25 cellular contexts compared by ENCODE assay signal in genomic region chr15:27043770-27044169, GRCh38.
"Had no signal": no experiment of that assay in that cellular context is flagged by ENCODE, and none has a peak within 500 bp of the region (broad histone marks: within the 10 kb centered on the region; RNA-seq: fewer than 3 reads in every experiment).

No MANE protein-coding gene starts in this region.

- H3K4me3 ChIP-seq: coronary artery, esophagus squamous epithelium, heart right ventricle, mucosa of descending colon, smooth muscle cell, testis, tibial artery had no signal

- H3K4me1 ChIP-seq: esophagus squamous epithelium, heart right ventricle, parathyroid adenoma, testis, tibial artery had no signal

- FAIRE-seq: endothelial cell of umbilical vein, islet of Langerhans had no signal

- H3K27ac ChIP-seq: coronary artery, esophagus squamous epithelium, heart right ventricle, parathyroid adenoma, testis, tibial artery had no signal

- H3K9me3 ChIP-seq: esophagus squamous epithelium, heart right ventricle, testis, tibial artery had no signal

- H2AFZ ChIP-seq: parathyroid adenoma had no signal

- H3K9ac ChIP-seq: parathyroid adenoma had no signal

- H3K79me2 ChIP-seq: parathyroid adenoma had no signal

- H3K27me3 ChIP-seq: esophagus squamous epithelium, testis, tibial artery had no signal

- H3K4me2 ChIP-seq: smooth muscle cell had no signal

- ATAC-seq: heart right ventricle; mucosa of descending colon; natural killer cell treated with Interleukin-12 subunit alpha and Interleukin-12 subunit beta and Interleukin-15 and Interleukin-18, amount 100 ng/mL, for 72 hours; sciatic nerve; stimulated activated memory B cell treated with anti-CD40 and anti-IgM and Interleukin-4, amounts not matched to agents 10 μg/mL and 1 μg/mL and 100 μg/mL, for 72 hours; stimulated activated naive CD8-positive, alpha-beta T cell treated with anti-CD3 and anti-CD28 coated beads, Interleukin-15, Interleukin-2, amounts not matched to agents 100 U/mL and 50 U/mL, for 24 hours had no signal

- H3K36me3 ChIP-seq: esophagus squamous epithelium, heart right ventricle, tibial artery had no signal

- DNase-seq: dermis blood vessel endothelial cell; effector memory CD4-positive, alpha-beta T cell; esophagus squamous epithelium; foreskin melanocyte; glutamatergic neuron; heart right ventricle; hippocampal formation; kidney glomerular epithelial cell; mesenchymal stem cell; mucosa of descending colon; naive B cell; stimulated activated CD4-positive, alpha-beta T cell treated with anti-CD3 and anti-CD28 coated beads, Interleukin-2, amount 100 ng/mL, for 24 hours; stimulated activated CD4-positive, alpha-beta T cell treated with anti-CD3 and anti-CD28 coated beads, Interleukin-4, amount 100 ng/mL, for 4 hours; stimulated activated naive CD8-positive, alpha-beta T cell treated with anti-CD3 and anti-CD28 coated beads, Interleukin-15, Interleukin-2, amounts not matched to agents 100 U/mL and 50 U/mL, for 24 hours; substantia nigra; testis; tibial artery had no signal
